ENCODE assay signal across 25 cellular contexts in genomic region chr2:27790796-27791195, GRCh38.
"Had no signal": no experiment of that assay in that cellular context is flagged by ENCODE, and none has a peak within 500 bp of the region (broad histone marks: within the 10 kb centered on the region; RNA-seq: fewer than 3 reads in every experiment).

No MANE protein-coding gene starts in this region.

- H3K4me1 ChIP-seq: parathyroid adenoma, right lobe of liver, suprapubic skin, testis, vagina had no signal

- H3K27ac ChIP-seq: neural progenitor cell, ovary, parathyroid adenoma, psoas muscle, right lobe of liver, sigmoid colon, suprapubic skin, testis, tibial artery, transverse colon, upper lobe of right lung, vagina had no signal

- H3K36me3 ChIP-seq: neural progenitor cell, ovary, right lobe of liver, sigmoid colon, suprapubic skin, tibial artery, transverse colon, upper lobe of right lung, vagina had no signal

- H3K9me3 ChIP-seq: ovary, psoas muscle, right lobe of liver, sigmoid colon, suprapubic skin, testis, tibial artery, transverse colon, upper lobe of right lung, vagina had no signal

- H3K27me3 ChIP-seq: neural progenitor cell, ovary, right lobe of liver, sigmoid colon, suprapubic skin, testis, tibial artery, transverse colon, upper lobe of right lung, vagina had no signal

- H3K4me3 ChIP-seq: neural progenitor cell, ovary, psoas muscle, right lobe of liver, sigmoid colon, suprapubic skin, testis, tibial artery, transverse colon, upper lobe of right lung, vagina had no signal

- ATAC-seq: natural killer cell; psoas muscle; right cardiac atrium; right lobe of liver; stimulated activated effector memory CD8-positive, alpha-beta T cell treated with anti-CD3 and anti-CD28 coated beads, Interleukin-12 subunit alpha, Interleukin-12 subunit beta, amount 100 ng/mL, for 72 hours; stimulated activated naive B cell treated with anti-CD40 and anti-IgM and Interleukin-4, amounts not matched to agents 10 μg/mL and 1 μg/mL and 100 μg/mL, for 72 hours; upper lobe of right lung had no signal

- H3K4me2 ChIP-seq: neural progenitor cell had no signal

- H2AFZ ChIP-seq: neural progenitor cell, parathyroid adenoma had no signal

- DNase-seq: natural killer cell; occipital lobe; ovary; posterior cingulate gyrus; psoas muscle; right cardiac atrium; right lobe of liver; sigmoid colon; small intestine; stimulated activated CD4-positive, alpha-beta T cell treated with anti-CD3 and anti-CD28 coated beads, Interleukin-15, amount 100 ng/mL, for 24 hours; stimulated activated CD4-positive, alpha-beta T cell treated with anti-CD3 and anti-CD28 coated beads, Interleukin-2, amount 100 ng/mL, for 24 hours; stimulated activated CD4-positive, alpha-beta T cell treated with anti-CD3 and anti-CD28 coated beads, Interleukin-2, amount 100 ng/mL, for 48 hours; stimulated activated CD4-positive, alpha-beta T cell treated with anti-CD3 and anti-CD28 coated beads, Interleukin-4, amount 100 ng/mL, for 24 hours; stimulated activated naive B cell treated with anti-CD40 and anti-IgM and Interleukin-4, amounts not matched to agents 10 μg/mL and 1 μg/mL and 100 μg/mL, for 72 hours; stimulated activated naive CD4-positive, alpha-beta T cell treated with Interleukin-2 at 50 U/mL for 16 hours; substantia nigra; testis; tibial artery; transverse colon; upper lobe of right lung had no signal

- H3K9ac ChIP-seq: neural progenitor cell, parathyroid adenoma had no signal
